9 cellular contexts compared by ENCODE assay signal in the genomic region with DNA sequence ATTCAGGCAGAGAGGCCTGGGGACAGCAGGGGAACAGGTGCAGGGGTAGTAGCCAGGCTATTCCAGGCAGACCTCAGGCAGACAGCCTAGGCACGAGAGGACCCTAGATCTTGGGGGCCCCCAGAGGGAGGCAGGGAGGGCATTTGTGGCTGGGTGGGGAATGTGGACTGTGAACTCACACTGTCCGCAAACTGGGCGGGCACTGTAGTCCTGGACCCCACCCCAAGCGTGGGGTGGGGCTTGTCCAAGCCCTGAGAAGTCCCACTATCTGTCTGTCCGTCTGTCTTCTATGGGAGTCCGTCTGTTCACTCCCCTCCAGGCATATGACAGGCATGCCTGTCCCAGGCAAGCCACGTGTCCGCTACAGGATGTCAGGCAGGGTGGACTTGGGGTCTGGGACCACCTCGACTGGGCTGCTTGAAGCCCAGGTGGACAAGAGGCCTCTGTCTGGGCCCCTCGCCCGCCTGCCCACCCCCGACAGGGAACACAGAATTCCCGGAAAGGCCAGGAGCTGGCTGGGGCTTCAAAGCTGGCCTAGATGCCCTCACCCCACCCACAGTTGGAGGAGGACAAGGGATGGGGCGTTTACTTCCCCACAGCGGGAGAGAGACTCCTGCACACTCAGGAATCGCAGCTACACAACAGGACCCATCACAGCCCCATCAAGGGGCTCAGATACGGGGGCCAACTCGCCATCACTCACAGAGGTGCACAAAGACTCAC. TPM values are rescaled to one million over a fixed set of nuclear protein-coding genes. Genes with fewer than 3 reads are reported as not detected.
DNase-seq lines count a peak whose midpoint lies in the region.
"Had no signal": no experiment of that assay in that cellular context is flagged by ENCODE, and none has a peak within 500 bp of the region (broad histone marks: within the 10 kb centered on the region; RNA-seq: fewer than 3 reads in every experiment).

Gene SLC38A5 (minus strand): TSS at position 151 of the 723 bp plus-strand sequence. CDS start 2,336 bp downstream, outside the sequence.

- H3K36me3 ChIP-seq in ACC112 (ENCODE audit: insufficient read depth, low read length), result no peaks in the 10 kb centered on the region
- no peaks in the 10 kb centered on the region for H3K36me3 ChIP-seq in mucosa of rectum (ENCODE audit: control insufficient read depth in 2 of 2, insufficient read depth in 2 of 2, low read length in 2 of 2)

- peaks cover 22% of the 10 kb centered on the region for H3K79me2 ChIP-seq in ACC112 (ENCODE audit: control insufficient read depth, insufficient read depth, low read length, unreplicated experiment)

- H3K9me3 Mint-ChIP-seq in IgD-negative memory B cell, result no peaks in the 10 kb centered on the region
- no peaks in the 10 kb centered on the region for H3K9me3 Mint-ChIP-seq in dendritic cell treated with granulocyte-macrophage colony-stimulating factor and Interleukin-4, amounts not matched to agents 40 ng/mL and 50 ng/mL, for 4 days

- H3K9me3 ChIP-seq in mucosa of rectum (ENCODE audit: control insufficient read depth in 2 of 2, low read length in 2 of 2), result no peaks in the 10 kb centered on the region

- peak within 1 kb of the TSS; percentile 57 to 63 for H3K9ac ChIP-seq in mucosa of rectum (ENCODE audit: low read depth in 1 of 2, low read length in 2 of 2)

- peak within 1 kb of the TSS in 2 of 3 donors; percentile 48 to 87 for H3K27ac Mint-ChIP-seq in IgD-negative memory B cell
- peak within 1 kb of the TSS; percentile 55 for H3K27ac Mint-ChIP-seq in dendritic cell treated with granulocyte-macrophage colony-stimulating factor and Interleukin-4, amounts not matched to agents 40 ng/mL and 50 ng/mL, for 4 days

- H3K4me3 ChIP-seq in ACC112 (ENCODE audit: low read depth, low read length) (peak within 1 kb of the TSS; percentile 87), mucosa of rectum (ENCODE audit: low read length in 2 of 2) (peak within 1 kb of the TSS; percentile 73 to 74)

- no peak within 1 kb of the TSS for H3K27ac ChIP-seq in ACC112 (ENCODE audit: low read depth, low read length)
- no peak within 1 kb of the TSS for H3K27ac ChIP-seq in mucosa of rectum (ENCODE audit: low read depth in 2 of 2, low read length in 2 of 2)

- H3K36me3 Mint-ChIP-seq in IgD-negative memory B cell, result peaks cover 3% of the 10 kb centered on the region
- no peaks in the 10 kb centered on the region for H3K36me3 Mint-ChIP-seq in dendritic cell treated with granulocyte-macrophage colony-stimulating factor and Interleukin-4, amounts not matched to agents 40 ng/mL and 50 ng/mL, for 4 days (ENCODE audit: low read depth)

- H2AFZ ChIP-seq in ACC112 (ENCODE audit: low read length, unreplicated experiment), result no peak within 1 kb of the TSS

- peaks cover 5% of the 10 kb centered on the region for H3K27me3 Mint-ChIP-seq in IgD-negative memory B cell
- H3K27me3 Mint-ChIP-seq in dendritic cell treated with granulocyte-macrophage colony-stimulating factor and Interleukin-4, amounts not matched to agents 40 ng/mL and 50 ng/mL, for 4 days, result peaks cover 20% of the 10 kb centered on the region

- H3K4me1 Mint-ChIP-seq in IgD-negative memory B cell, result peaks cover 0 to 9% (median 7%) of the 10 kb centered on the region in 3 donors
- H3K4me1 Mint-ChIP-seq in dendritic cell treated with granulocyte-macrophage colony-stimulating factor and Interleukin-4, amounts not matched to agents 40 ng/mL and 50 ng/mL, for 4 days (ENCODE audit: low read depth), result peaks cover 29% of the 10 kb centered on the region

- intact Hi-C loops in dendritic cell treated with granulocyte-macrophage colony-stimulating factor and Interleukin-4, amounts not matched to agents 40 ng/mL and 50 ng/mL, for 4 days (cut with micrococcal nuclease), result no loop called here

- DNase-seq in SIG-M5 (lab: John Stamatoyannopoulos, UW) (no peak), COLO829 (ENCODE audit: low spot score) (no peak), DMS79 treated with DMSO at 0.1 percent for 48 hours (lab: John Stamatoyannopoulos, UW) (no peak), OCI-M1 (lab: John Stamatoyannopoulos, UW) (no peak)
- DNase-seq: RPMI8226 had no signal

- H3K27me3 ChIP-seq in ACC112 (ENCODE audit: insufficient read depth, low read length), result no peaks in the 10 kb centered on the region
- no peaks in the 10 kb centered on the region for H3K27me3 ChIP-seq in mucosa of rectum (ENCODE audit: control insufficient read depth in 2 of 2, insufficient read depth in 2 of 2, low read length in 2 of 2)

- H3K4me1 ChIP-seq in ACC112 (ENCODE audit: control insufficient read depth, insufficient read depth, low read length, unreplicated experiment), result peaks cover 13% of the 10 kb centered on the region
- peaks cover 5 to 6% of the 10 kb centered on the region in 2 donors for H3K4me1 ChIP-seq in mucosa of rectum (ENCODE audit: control insufficient read depth in 2 of 2, insufficient read depth in 2 of 2, low read length in 2 of 2)

- H3K4me3 Mint-ChIP-seq in IgD-negative memory B cell, result peak within 1 kb of the TSS; percentile 73 to 95 (median 87)
- H3K4me3 Mint-ChIP-seq in dendritic cell treated with granulocyte-macrophage colony-stimulating factor and Interleukin-4, amounts not matched to agents 40 ng/mL and 50 ng/mL, for 4 days, result peak within 1 kb of the TSS; percentile 63

RNA-seq across cellular contexts. Expression of gene SLC38A5, which starts in this region (rescaled TPM):
- 9.3 TPM for polyA plus RNA-seq in IgD-negative memory B cell
